ENCODE assay signal across 37 cellular contexts in the genomic region with DNA sequence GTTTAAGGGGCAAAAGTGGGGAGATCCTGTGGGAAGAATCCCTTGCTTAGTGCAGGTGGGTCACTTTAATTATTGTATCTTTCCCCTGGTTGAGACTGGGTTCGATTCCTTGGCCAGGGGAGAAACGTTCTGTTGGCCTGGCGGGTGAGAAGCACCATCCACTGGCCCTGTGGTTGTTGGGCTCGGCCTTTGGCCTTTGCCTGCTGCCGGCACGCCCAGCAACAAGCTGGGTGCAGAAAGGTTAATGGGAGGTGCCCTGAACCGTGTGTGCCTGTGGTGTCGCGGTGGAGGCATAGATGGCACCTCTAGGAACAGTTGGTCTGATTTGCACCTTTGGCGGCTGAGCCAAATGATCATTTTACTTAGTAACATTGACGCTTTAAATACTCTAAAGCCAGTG.
"Had no signal": no experiment of that assay in that cellular context is flagged by ENCODE, and none has a peak within 500 bp of the region (broad histone marks: within the 10 kb centered on the region; RNA-seq: fewer than 3 reads in every experiment).

No MANE protein-coding gene starts in this region.

- DNase-seq: activated effector memory CD4-positive, alpha-beta T cell treated with anti-CD3 and anti-CD28 coated beads, Interleukin-2, amount 50 U/mL, for 16 hours; activated effector memory CD4-positive, alpha-beta T cell treated with Interleukin-2 at 50 U/mL for 16 hours; activated gamma-delta T cell; activated gamma-delta T cell treated with Interleukin-2 at 50 U/mL for 16 hours; activated naive CD4-positive, alpha-beta T cell; activated naive CD4-positive, alpha-beta T cell treated with anti-CD3 and anti-CD28 coated beads for 36 hours; activated naive CD4-positive, alpha-beta T cell treated with anti-CD3 and anti-CD28 coated beads, Interleukin-2, amount 10 ng/mL, durations not matched to agents 7 days and 5 days; activated naive CD4-positive, alpha-beta T cell treated with anti-CD3 and anti-CD28 coated beads, Interleukin-2, amount 50 U/mL, for 16 hours; activated naive CD4-positive, alpha-beta T cell treated with Interleukin-2 at 50 U/mL for 16 hours; activated naive CD8-positive, alpha-beta T cell treated with anti-CD3 and anti-CD28 coated beads for 36 hours; activated naive CD8-positive, alpha-beta T cell treated with anti-CD3 and anti-CD28 coated beads, Interleukin-2, amount 10 ng/mL, durations not matched to agents 7 days and 5 days; activated naive CD8-positive, alpha-beta T cell treated with anti-CD3 and anti-CD28 coated beads, Interleukin-2, amount 50 U/mL, for 24 hours; activated T-cell treated with anti-CD3 and anti-CD28 coated beads, Interleukin-2, amount 50 U/mL, for 1 hour; activated T-cell treated with anti-CD3 and anti-CD28 coated beads, Interleukin-2, amount 50 U/mL, for 24 hours; activated T-cell treated with anti-CD3 and anti-CD28 coated beads, Interleukin-2, amount 50 U/mL, for 4 hours; activated T-cell treated with anti-CD3 and anti-CD28 coated beads, Interleukin-2, amount 50 U/mL, for 48 hours; activated T-cell treated with anti-CD3 and anti-CD28 coated beads, Interleukin-2, amount 50 U/mL, for 72 hours; adrenal gland; amniotic stem cell; amygdala; anterior cingulate cortex; aorta; body of pancreas; brain microvascular endothelial cell; caudate nucleus; central memory CD4-positive, alpha-beta T cell; cerebellar nuclear complex had no signal

- H3K27me3 Mint-ChIP-seq: activated naive CD4-positive, alpha-beta T cell treated with anti-CD3 and anti-CD28 coated beads, Interleukin-2, amount 10 ng/mL, durations not matched to agents 7 days and 5 days; activated naive CD4-positive, alpha-beta T cell treated with anti-CD3 and anti-CD28 coated beads, Interleukin-2, amount 50 U/mL, for 24 hours; activated naive CD8-positive, alpha-beta T cell; activated naive CD8-positive, alpha-beta T cell treated with anti-CD3 and anti-CD28 coated beads for 36 hours; activated naive CD8-positive, alpha-beta T cell treated with anti-CD3 and anti-CD28 coated beads, Interleukin-2, amount 10 ng/mL, durations not matched to agents 7 days and 5 days; activated naive CD8-positive, alpha-beta T cell treated with anti-CD3 and anti-CD28 coated beads, Interleukin-2, amount 50 U/mL, for 24 hours; activated T-cell treated with anti-CD3 and anti-CD28 coated beads, Interleukin-2, amount 50 U/mL, for 24 hours; activated T-helper 17 cell treated with anti-CD3 and anti-CD28 coated beads, Interleukin-2, amount 50 U/mL, for 72 hours; brain; central memory CD8-positive, alpha-beta T cell had no signal

- H3K4me1 Mint-ChIP-seq: activated naive CD4-positive, alpha-beta T cell treated with anti-CD3 and anti-CD28 coated beads, Interleukin-2, amount 10 ng/mL, durations not matched to agents 7 days and 5 days; activated naive CD4-positive, alpha-beta T cell treated with anti-CD3 and anti-CD28 coated beads, Interleukin-2, amount 50 U/mL, for 24 hours; activated naive CD8-positive, alpha-beta T cell treated with anti-CD3 and anti-CD28 coated beads for 36 hours; activated naive CD8-positive, alpha-beta T cell treated with anti-CD3 and anti-CD28 coated beads, Interleukin-2, amount 10 ng/mL, durations not matched to agents 7 days and 5 days; activated naive CD8-positive, alpha-beta T cell treated with anti-CD3 and anti-CD28 coated beads, Interleukin-2, amount 50 U/mL, for 24 hours; activated T-helper 17 cell treated with anti-CD3 and anti-CD28 coated beads, Interleukin-2, amount 50 U/mL, for 72 hours; brain; central memory CD8-positive, alpha-beta T cell had no signal

- H3K36me3 Mint-ChIP-seq: activated naive CD4-positive, alpha-beta T cell treated with anti-CD3 and anti-CD28 coated beads, Interleukin-2, amount 10 ng/mL, durations not matched to agents 7 days and 5 days; activated naive CD4-positive, alpha-beta T cell treated with anti-CD3 and anti-CD28 coated beads, Interleukin-2, amount 50 U/mL, for 24 hours; activated naive CD4-positive, alpha-beta T cell treated with anti-CD3 and anti-CD28 coated beads, Interleukin-2, amount 50 U/mL, for 72 hours; activated naive CD8-positive, alpha-beta T cell; activated naive CD8-positive, alpha-beta T cell treated with anti-CD3 and anti-CD28 coated beads for 36 hours; activated naive CD8-positive, alpha-beta T cell treated with anti-CD3 and anti-CD28 coated beads, Interleukin-2, amount 10 ng/mL, durations not matched to agents 7 days and 5 days; brain had no signal

- H3K9me3 Mint-ChIP-seq: activated naive CD8-positive, alpha-beta T cell treated with anti-CD3 and anti-CD28 coated beads for 36 hours; activated naive CD8-positive, alpha-beta T cell treated with anti-CD3 and anti-CD28 coated beads, Interleukin-2, amount 10 ng/mL, durations not matched to agents 7 days and 5 days; activated T-helper 1 cell treated with anti-CD3 and anti-CD28 coated beads, Interleukin-12 subunit alpha, Interleukin-12 subunit beta, Interleukin-2, Interleukin-4 antibody, amounts not matched to agents 30 ng/mL and 10 ng/mL and 1 ng/mL, durations not matched to agents 14 hours and 24 hours and 36 hours had no signal

- FAIRE-seq: astrocyte, bronchial epithelial cell had no signal

- H3K27ac Mint-ChIP-seq: activated naive CD4-positive, alpha-beta T cell treated with anti-CD3 and anti-CD28 coated beads for 36 hours; activated naive CD4-positive, alpha-beta T cell treated with anti-CD3 and anti-CD28 coated beads, Interleukin-2, amount 10 ng/mL, durations not matched to agents 7 days and 5 days; activated naive CD4-positive, alpha-beta T cell treated with anti-CD3 and anti-CD28 coated beads, Interleukin-2, amount 50 U/mL, for 24 hours; activated naive CD4-positive, alpha-beta T cell treated with anti-CD3 and anti-CD28 coated beads, Interleukin-2, amount 50 U/mL, for 72 hours; activated naive CD8-positive, alpha-beta T cell; activated naive CD8-positive, alpha-beta T cell treated with anti-CD3 and anti-CD28 coated beads for 36 hours; activated naive CD8-positive, alpha-beta T cell treated with anti-CD3 and anti-CD28 coated beads, Interleukin-2, amount 10 ng/mL, durations not matched to agents 7 days and 5 days; activated naive CD8-positive, alpha-beta T cell treated with anti-CD3 and anti-CD28 coated beads, Interleukin-2, amount 50 U/mL, for 24 hours; activated T-cell treated with anti-CD3 and anti-CD28 coated beads, Interleukin-2, amount 50 U/mL, for 24 hours; activated T-cell treated with anti-CD3 and anti-CD28 coated beads, Interleukin-2, amount 50 U/mL, for 72 hours; activated T-helper 1 cell treated with anti-CD3 and anti-CD28 coated beads, Interleukin-12 subunit alpha, Interleukin-12 subunit beta, Interleukin-2, Interleukin-4 antibody, amounts not matched to agents 30 ng/mL and 10 ng/mL and 1 ng/mL, durations not matched to agents 14 hours and 24 hours and 36 hours; activated T-helper 17 cell treated with anti-CD3 and anti-CD28 coated beads, Interleukin-2, amount 50 U/mL, for 72 hours; activated T-helper 2 cell treated with anti-CD3 and anti-CD28 coated beads, Interferon-gamma antibody, Interleukin-2, Interleukin-4, amounts not matched to agents 10 μg/mL and 5 μg/mL and 100 μg/mL, durations not matched to agents 14 hours and 24 hours and 36 hours; brain had no signal

- H3K4me3 Mint-ChIP-seq: activated naive CD4-positive, alpha-beta T cell treated with anti-CD3 and anti-CD28 coated beads for 36 hours; activated naive CD4-positive, alpha-beta T cell treated with anti-CD3 and anti-CD28 coated beads, Interleukin-2, amount 10 ng/mL, durations not matched to agents 7 days and 5 days; activated naive CD4-positive, alpha-beta T cell treated with anti-CD3 and anti-CD28 coated beads, Interleukin-2, amount 50 U/mL, for 24 hours; activated naive CD8-positive, alpha-beta T cell; activated naive CD8-positive, alpha-beta T cell treated with anti-CD3 and anti-CD28 coated beads for 36 hours; activated naive CD8-positive, alpha-beta T cell treated with anti-CD3 and anti-CD28 coated beads, Interleukin-2, amount 10 ng/mL, durations not matched to agents 7 days and 5 days; activated naive CD8-positive, alpha-beta T cell treated with anti-CD3 and anti-CD28 coated beads, Interleukin-2, amount 50 U/mL, for 24 hours; activated T-cell treated with anti-CD3 and anti-CD28 coated beads, Interleukin-2, amount 50 U/mL, for 24 hours; activated T-cell treated with anti-CD3 and anti-CD28 coated beads, Interleukin-2, amount 50 U/mL, for 4 hours; activated T-cell treated with anti-CD3 and anti-CD28 coated beads, Interleukin-2, amount 50 U/mL, for 72 hours; activated T-helper 1 cell treated with anti-CD3 and anti-CD28 coated beads, Interleukin-12 subunit alpha, Interleukin-12 subunit beta, Interleukin-2, Interleukin-4 antibody, amounts not matched to agents 30 ng/mL and 10 ng/mL and 1 ng/mL, durations not matched to agents 14 hours and 24 hours and 36 hours; activated T-helper 17 cell treated with anti-CD3 and anti-CD28 coated beads, Interleukin-2, amount 50 U/mL, for 72 hours; brain; central memory CD8-positive, alpha-beta T cell had no signal
